1 cellular context compared by ENCODE assay signal in the genomic region with DNA sequence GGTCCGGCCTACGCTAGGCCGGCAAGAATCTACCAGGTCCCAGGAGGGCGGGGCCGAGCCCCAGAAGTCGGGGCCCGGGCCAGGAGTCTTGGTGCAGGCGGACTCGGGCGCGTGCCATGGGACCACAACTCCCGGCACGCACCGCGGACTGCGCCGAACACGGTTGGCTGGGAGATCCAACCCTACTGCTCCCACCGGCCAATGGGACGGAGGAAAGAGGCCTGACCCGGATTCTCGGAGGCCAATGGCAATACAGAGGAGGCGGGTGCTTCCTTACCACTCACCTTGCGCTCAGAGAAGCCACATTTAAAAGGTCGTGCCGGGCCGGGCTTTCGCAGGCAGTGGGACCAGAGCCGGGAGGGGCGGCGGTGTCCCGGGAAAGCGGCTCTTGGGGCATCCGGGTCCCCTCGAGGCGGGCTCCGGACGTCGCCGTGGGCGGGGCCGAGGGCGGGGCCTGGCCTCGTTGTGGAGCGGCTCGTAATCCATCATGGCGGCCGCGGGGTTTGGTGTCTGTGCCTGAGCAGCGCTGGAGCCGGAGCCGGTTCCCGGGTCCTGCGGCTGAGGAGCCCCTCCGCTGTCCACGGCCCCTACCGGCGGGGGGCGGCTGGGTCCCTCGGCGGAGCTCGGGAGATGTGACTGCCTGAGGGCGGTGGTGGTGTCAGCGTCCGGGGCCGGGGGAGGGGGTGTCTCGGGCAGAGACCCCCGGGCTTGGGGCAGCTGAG.
TF ChIP-seq lines count a peak whose summit lies in the region.

No MANE protein-coding gene starts in this region.

TF ChIP-seq in HepG2, 621 proteins besides CTCF, POLR2A, EP300 and RAD21 (continued from another document and continues in another):
- TF ChIP-seq, protein P1, sequence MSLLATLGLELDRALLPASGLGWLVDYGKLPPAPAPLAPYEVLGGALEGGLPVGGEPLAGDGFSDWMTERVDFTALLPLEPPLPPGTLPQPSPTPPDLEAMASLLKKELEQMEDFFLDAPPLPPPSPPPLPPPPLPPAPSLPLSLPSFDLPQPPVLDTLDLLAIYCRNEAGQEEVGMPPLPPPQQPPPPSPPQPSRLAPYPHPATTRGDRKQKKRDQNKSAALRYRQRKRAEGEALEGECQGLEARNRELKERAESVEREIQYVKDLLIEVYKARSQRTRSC (CRISPR knock-in tag; IDR thresholded peaks at IDR 0.05; ENCODE audit: low read depth) = no peak
- TF ChIP-seq RBFOX2 (IDR thresholded peaks at IDR 0.05; ENCODE audit: low read depth, low read length) (peak; percentile 87), ZNF367 (CRISPR knock-in tag; IDR thresholded peaks at IDR 0.05; ENCODE audit: borderline replicate concordance) (0 out of 2 replicates have a peak, but pooled peaks have one; percentile 62), AGO1 (IDR thresholded peaks at IDR 0.05; ENCODE audit: low read depth, low read length, poor library complexity, severe bottlenecking) (peak; percentile 52), ZFY (CRISPR knock-in tag; IDR thresholded peaks at IDR 0.05) (peak; percentile 87), ZNF350 (CRISPR knock-in tag; IDR thresholded peaks at IDR 0.05; ENCODE audit: borderline replicate concordance, low read depth) (peak; percentile 51), ZNF17 (CRISPR knock-in tag; IDR thresholded peaks at IDR 0.05) (no peak), ARNT2 (CRISPR knock-in tag; IDR thresholded peaks at IDR 0.05; ENCODE audit: low read depth) (peak; percentile 15; the same call in 1 of the 2 replicates), ZFAT (CRISPR knock-in tag; conservative IDR thresholded peaks at IDR 0.05) (no peak), MEF2D (CRISPR knock-in tag; IDR thresholded peaks at IDR 0.05) (peak; percentile 26; the same call in 1 of the 2 replicates), NFYB (CRISPR knock-in tag; IDR thresholded peaks at IDR 0.05) (peak; percentile 99), MYC (CRISPR knock-in tag; IDR thresholded peaks at IDR 0.05; ENCODE audit: borderline replicate concordance) (peak; percentile 65; the same call in 1 of the 2 replicates), ZSCAN29 (CRISPR knock-in tag; conservative IDR thresholded peaks at IDR 0.05) (0 out of 2 replicates have a peak, but pooled peaks have one; percentile 46), KMT2B (CRISPR knock-in tag; IDR thresholded peaks at IDR 0.05) (peak; percentile 71), NRL (CRISPR knock-in tag; IDR thresholded peaks at IDR 0.05; ENCODE audit: borderline replicate concordance) (peak; percentile 13; the same call in 1 of the 2 replicates), FOSL2 (CRISPR knock-in tag; IDR thresholded peaks at IDR 0.05) (peak; percentile 22; the same call in 1 of the 2 replicates), NR2C2 (CRISPR knock-in tag; IDR thresholded peaks at IDR 0.05; ENCODE audit: borderline replicate concordance) (peak; percentile 87)
- TF ChIP-seq, protein P2, sequence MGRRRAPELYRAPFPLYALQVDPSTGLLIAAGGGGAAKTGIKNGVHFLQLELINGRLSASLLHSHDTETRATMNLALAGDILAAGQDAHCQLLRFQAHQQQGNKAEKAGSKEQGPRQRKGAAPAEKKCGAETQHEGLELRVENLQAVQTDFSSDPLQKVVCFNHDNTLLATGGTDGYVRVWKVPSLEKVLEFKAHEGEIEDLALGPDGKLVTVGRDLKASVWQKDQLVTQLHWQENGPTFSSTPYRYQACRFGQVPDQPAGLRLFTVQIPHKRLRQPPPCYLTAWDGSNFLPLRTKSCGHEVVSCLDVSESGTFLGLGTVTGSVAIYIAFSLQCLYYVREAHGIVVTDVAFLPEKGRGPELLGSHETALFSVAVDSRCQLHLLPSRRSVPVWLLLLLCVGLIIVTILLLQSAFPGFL (CRISPR knock-in tag; IDR thresholded peaks at IDR 0.05) = 0 out of 2 replicates have a peak, but pooled peaks have one; percentile 47
- TF ChIP-seq, protein P3, sequence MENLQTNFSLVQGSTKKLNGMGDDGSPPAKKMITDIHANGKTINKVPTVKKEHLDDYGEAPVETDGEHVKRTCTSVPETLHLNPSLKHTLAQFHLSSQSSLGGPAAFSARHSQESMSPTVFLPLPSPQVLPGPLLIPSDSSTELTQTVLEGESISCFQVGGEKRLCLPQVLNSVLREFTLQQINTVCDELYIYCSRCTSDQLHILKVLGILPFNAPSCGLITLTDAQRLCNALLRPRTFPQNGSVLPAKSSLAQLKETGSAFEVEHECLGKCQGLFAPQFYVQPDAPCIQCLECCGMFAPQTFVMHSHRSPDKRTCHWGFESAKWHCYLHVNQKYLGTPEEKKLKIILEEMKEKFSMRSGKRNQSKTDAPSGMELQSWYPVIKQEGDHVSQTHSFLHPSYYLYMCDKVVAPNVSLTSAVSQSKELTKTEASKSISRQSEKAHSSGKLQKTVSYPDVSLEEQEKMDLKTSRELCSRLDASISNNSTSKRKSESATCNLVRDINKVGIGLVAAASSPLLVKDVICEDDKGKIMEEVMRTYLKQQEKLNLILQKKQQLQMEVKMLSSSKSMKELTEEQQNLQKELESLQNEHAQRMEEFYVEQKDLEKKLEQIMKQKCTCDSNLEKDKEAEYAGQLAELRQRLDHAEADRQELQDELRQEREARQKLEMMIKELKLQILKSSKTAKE (CRISPR knock-in tag; IDR thresholded peaks at IDR 0.05; ENCODE audit: borderline replicate concordance) = no peak
- TF ChIP-seq, protein P4, sequence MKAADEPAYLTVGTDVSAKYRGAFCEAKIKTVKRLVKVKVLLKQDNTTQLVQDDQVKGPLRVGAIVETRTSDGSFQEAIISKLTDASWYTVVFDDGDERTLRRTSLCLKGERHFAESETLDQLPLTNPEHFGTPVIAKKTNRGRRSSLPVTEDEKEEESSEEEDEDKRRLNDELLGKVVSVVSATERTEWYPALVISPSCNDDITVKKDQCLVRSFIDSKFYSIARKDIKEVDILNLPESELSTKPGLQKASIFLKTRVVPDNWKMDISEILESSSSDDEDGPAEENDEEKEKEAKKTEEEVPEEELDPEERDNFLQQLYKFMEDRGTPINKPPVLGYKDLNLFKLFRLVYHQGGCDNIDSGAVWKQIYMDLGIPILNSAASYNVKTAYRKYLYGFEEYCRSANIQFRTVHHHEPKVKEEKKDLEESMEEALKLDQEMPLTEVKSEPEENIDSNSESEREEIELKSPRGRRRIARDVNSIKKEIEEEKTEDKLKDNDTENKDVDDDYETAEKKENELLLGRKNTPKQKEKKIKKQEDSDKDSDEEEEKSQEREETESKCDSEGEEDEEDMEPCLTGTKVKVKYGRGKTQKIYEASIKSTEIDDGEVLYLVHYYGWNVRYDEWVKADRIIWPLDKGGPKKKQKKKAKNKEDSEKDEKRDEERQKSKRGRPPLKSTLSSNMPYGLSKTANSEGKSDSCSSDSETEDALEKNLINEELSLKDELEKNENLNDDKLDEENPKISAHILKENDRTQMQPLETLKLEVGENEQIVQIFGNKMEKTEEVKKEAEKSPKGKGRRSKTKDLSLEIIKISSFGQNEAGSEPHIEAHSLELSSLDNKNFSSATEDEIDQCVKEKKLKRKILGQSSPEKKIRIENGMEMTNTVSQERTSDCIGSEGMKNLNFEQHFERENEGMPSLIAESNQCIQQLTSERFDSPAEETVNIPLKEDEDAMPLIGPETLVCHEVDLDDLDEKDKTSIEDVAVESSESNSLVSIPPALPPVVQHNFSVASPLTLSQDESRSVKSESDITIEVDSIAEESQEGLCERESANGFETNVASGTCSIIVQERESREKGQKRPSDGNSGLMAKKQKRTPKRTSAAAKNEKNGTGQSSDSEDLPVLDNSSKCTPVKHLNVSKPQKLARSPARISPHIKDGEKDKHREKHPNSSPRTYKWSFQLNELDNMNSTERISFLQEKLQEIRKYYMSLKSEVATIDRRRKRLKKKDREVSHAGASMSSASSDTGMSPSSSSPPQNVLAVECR (CRISPR knock-in tag; IDR thresholded peaks at IDR 0.05; ENCODE audit: borderline replicate concordance) = peak; percentile 77; the same call in 1 of the 2 replicates
- TF ChIP-seq, protein P5, sequence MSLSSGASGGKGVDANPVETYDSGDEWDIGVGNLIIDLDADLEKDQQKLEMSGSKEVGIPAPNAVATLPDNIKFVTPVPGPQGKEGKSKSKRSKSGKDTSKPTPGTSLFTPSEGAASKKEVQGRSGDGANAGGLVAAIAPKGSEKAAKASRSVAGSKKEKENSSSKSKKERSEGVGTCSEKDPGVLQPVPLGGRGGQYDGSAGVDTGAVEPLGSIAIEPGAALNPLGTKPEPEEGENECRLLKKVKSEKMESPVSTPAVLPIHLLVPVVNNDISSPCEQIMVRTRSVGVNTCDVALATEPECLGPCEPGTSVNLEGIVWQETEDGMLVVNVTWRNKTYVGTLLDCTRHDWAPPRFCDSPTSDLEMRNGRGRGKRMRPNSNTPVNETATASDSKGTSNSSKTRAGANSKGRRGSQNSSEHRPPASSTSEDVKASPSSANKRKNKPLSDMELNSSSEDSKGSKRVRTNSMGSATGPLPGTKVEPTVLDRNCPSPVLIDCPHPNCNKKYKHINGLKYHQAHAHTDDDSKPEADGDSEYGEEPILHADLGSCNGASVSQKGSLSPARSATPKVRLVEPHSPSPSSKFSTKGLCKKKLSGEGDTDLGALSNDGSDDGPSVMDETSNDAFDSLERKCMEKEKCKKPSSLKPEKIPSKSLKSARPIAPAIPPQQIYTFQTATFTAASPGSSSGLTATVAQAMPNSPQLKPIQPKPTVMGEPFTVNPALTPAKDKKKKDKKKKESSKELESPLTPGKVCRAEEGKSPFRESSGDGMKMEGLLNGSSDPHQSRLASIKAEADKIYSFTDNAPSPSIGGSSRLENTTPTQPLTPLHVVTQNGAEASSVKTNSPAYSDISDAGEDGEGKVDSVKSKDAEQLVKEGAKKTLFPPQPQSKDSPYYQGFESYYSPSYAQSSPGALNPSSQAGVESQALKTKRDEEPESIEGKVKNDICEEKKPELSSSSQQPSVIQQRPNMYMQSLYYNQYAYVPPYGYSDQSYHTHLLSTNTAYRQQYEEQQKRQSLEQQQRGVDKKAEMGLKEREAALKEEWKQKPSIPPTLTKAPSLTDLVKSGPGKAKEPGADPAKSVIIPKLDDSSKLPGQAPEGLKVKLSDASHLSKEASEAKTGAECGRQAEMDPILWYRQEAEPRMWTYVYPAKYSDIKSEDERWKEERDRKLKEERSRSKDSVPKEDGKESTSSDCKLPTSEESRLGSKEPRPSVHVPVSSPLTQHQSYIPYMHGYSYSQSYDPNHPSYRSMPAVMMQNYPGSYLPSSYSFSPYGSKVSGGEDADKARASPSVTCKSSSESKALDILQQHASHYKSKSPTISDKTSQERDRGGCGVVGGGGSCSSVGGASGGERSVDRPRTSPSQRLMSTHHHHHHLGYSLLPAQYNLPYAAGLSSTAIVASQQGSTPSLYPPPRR (CRISPR knock-in tag; IDR thresholded peaks at IDR 0.05; ENCODE audit: borderline replicate concordance) = 0 out of 2 replicates have a peak, but pooled peaks have one; percentile 3
- TF ChIP-seq, protein P6, sequence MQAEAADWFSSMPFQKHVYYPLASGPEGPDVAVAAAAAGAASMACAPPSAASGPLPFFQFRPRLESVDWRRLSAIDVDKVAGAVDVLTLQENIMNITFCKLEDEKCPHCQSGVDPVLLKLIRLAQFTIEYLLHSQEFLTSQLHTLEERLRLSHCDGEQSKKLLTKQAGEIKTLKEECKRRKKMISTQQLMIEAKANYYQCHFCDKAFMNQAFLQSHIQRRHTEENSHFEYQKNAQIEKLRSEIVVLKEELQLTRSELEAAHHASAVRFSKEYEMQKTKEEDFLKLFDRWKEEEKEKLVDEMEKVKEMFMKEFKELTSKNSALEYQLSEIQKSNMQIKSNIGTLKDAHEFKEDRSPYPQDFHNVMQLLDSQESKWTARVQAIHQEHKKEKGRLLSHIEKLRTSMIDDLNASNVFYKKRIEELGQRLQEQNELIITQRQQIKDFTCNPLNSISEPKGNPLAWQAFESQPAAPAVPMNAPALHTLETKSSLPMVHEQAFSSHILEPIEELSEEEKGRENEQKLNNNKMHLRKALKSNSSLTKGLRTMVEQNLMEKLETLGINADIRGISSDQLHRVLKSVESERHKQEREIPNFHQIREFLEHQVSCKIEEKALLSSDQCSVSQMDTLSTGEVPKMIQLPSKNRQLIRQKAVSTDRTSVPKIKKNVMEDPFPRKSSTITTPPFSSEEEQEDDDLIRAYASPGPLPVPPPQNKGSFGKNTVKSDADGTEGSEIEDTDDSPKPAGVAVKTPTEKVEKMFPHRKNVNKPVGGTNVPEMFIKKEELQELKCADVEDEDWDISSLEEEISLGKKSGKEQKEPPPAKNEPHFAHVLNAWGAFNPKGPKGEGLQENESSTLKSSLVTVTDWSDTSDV (CRISPR knock-in tag; IDR thresholded peaks at IDR 0.05) = 0 out of 2 replicates have a peak, but pooled peaks have one; percentile 41
- TF ChIP-seq, protein P7, sequence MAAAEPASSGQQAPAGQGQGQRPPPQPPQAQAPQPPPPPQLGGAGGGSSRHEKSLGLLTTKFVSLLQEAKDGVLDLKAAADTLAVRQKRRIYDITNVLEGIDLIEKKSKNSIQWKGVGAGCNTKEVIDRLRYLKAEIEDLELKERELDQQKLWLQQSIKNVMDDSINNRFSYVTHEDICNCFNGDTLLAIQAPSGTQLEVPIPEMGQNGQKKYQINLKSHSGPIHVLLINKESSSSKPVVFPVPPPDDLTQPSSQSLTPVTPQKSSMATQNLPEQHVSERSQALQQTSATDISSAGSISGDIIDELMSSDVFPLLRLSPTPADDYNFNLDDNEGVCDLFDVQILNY (CRISPR knock-in tag; conservative IDR thresholded peaks at IDR 0.05) = no peak
- TF ChIP-seq, protein P8, sequence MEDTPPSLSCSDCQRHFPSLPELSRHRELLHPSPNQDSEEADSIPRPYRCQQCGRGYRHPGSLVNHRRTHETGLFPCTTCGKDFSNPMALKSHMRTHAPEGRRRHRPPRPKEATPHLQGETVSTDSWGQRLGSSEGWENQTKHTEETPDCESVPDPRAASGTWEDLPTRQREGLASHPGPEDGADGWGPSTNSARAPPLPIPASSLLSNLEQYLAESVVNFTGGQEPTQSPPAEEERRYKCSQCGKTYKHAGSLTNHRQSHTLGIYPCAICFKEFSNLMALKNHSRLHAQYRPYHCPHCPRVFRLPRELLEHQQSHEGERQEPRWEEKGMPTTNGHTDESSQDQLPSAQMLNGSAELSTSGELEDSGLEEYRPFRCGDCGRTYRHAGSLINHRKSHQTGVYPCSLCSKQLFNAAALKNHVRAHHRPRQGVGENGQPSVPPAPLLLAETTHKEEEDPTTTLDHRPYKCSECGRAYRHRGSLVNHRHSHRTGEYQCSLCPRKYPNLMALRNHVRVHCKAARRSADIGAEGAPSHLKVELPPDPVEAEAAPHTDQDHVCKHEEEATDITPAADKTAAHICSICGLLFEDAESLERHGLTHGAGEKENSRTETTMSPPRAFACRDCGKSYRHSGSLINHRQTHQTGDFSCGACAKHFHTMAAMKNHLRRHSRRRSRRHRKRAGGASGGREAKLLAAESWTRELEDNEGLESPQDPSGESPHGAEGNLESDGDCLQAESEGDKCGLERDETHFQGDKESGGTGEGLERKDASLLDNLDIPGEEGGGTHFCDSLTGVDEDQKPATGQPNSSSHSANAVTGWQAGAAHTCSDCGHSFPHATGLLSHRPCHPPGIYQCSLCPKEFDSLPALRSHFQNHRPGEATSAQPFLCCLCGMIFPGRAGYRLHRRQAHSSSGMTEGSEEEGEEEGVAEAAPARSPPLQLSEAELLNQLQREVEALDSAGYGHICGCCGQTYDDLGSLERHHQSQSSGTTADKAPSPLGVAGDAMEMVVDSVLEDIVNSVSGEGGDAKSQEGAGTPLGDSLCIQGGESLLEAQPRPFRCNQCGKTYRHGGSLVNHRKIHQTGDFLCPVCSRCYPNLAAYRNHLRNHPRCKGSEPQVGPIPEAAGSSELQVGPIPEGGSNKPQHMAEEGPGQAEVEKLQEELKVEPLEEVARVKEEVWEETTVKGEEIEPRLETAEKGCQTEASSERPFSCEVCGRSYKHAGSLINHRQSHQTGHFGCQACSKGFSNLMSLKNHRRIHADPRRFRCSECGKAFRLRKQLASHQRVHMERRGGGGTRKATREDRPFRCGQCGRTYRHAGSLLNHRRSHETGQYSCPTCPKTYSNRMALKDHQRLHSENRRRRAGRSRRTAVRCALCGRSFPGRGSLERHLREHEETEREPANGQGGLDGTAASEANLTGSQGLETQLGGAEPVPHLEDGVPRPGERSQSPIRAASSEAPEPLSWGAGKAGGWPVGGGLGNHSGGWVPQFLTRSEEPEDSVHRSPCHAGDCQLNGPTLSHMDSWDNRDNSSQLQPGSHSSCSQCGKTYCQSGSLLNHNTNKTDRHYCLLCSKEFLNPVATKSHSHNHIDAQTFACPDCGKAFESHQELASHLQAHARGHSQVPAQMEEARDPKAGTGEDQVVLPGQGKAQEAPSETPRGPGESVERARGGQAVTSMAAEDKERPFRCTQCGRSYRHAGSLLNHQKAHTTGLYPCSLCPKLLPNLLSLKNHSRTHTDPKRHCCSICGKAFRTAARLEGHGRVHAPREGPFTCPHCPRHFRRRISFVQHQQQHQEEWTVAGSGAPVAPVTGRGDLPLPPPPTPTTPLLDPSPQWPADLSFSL (CRISPR knock-in tag; IDR thresholded peaks at IDR 0.05) = no peak
